In genomic region chr4:123555500-123556273, GRCh38 we compare ENCODE assay signal across 1 cellular context.
TF ChIP-seq lines count a peak whose summit lies in the region.

No MANE protein-coding gene starts in this region.

TF ChIP-seq in HepG2, 621 proteins besides CTCF, POLR2A, EP300 and RAD21 (continued from another document and continues in another):
- TF ChIP-seq, protein P1, sequence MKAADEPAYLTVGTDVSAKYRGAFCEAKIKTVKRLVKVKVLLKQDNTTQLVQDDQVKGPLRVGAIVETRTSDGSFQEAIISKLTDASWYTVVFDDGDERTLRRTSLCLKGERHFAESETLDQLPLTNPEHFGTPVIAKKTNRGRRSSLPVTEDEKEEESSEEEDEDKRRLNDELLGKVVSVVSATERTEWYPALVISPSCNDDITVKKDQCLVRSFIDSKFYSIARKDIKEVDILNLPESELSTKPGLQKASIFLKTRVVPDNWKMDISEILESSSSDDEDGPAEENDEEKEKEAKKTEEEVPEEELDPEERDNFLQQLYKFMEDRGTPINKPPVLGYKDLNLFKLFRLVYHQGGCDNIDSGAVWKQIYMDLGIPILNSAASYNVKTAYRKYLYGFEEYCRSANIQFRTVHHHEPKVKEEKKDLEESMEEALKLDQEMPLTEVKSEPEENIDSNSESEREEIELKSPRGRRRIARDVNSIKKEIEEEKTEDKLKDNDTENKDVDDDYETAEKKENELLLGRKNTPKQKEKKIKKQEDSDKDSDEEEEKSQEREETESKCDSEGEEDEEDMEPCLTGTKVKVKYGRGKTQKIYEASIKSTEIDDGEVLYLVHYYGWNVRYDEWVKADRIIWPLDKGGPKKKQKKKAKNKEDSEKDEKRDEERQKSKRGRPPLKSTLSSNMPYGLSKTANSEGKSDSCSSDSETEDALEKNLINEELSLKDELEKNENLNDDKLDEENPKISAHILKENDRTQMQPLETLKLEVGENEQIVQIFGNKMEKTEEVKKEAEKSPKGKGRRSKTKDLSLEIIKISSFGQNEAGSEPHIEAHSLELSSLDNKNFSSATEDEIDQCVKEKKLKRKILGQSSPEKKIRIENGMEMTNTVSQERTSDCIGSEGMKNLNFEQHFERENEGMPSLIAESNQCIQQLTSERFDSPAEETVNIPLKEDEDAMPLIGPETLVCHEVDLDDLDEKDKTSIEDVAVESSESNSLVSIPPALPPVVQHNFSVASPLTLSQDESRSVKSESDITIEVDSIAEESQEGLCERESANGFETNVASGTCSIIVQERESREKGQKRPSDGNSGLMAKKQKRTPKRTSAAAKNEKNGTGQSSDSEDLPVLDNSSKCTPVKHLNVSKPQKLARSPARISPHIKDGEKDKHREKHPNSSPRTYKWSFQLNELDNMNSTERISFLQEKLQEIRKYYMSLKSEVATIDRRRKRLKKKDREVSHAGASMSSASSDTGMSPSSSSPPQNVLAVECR (CRISPR knock-in tag; IDR thresholded peaks at IDR 0.05; ENCODE audit: borderline replicate concordance) = peak; percentile 43; the same call in 1 of the 2 replicates
- peak; percentile 53 for TF ChIP-seq GABPB1 (CRISPR knock-in tag; IDR thresholded peaks at IDR 0.05)
- no peak for TF ChIP-seq PBX3 (CRISPR knock-in tag; IDR thresholded peaks at IDR 0.05; ENCODE audit: borderline replicate concordance)
- peak in 1 of 2 experiments; percentile 85; a peak in 2 of 4 replicates for TF ChIP-seq REST (IDR thresholded peaks at IDR 0.05; ENCODE audit: borderline replicate concordance in 1 of 2, low read depth in 1 of 2, low read length in 2 of 2)
- no peak for TF ChIP-seq MTF1 (CRISPR knock-in tag; IDR thresholded peaks at IDR 0.05)
- peak; percentile 74; the same call in 1 of the 2 replicates for TF ChIP-seq YEATS2 (CRISPR knock-in tag; IDR thresholded peaks at IDR 0.05; ENCODE audit: borderline replicate concordance)
- peak; percentile 89 for TF ChIP-seq ZBTB25 (CRISPR knock-in tag; IDR thresholded peaks at IDR 0.05)
- TF ChIP-seq MAFG (CRISPR knock-in tag; IDR thresholded peaks at IDR 0.05) = no peak
- peak; percentile 67; the same call in 1 of the 2 replicates for TF ChIP-seq THAP11 (CRISPR knock-in tag; IDR thresholded peaks at IDR 0.05)
- TF ChIP-seq, protein P2, sequence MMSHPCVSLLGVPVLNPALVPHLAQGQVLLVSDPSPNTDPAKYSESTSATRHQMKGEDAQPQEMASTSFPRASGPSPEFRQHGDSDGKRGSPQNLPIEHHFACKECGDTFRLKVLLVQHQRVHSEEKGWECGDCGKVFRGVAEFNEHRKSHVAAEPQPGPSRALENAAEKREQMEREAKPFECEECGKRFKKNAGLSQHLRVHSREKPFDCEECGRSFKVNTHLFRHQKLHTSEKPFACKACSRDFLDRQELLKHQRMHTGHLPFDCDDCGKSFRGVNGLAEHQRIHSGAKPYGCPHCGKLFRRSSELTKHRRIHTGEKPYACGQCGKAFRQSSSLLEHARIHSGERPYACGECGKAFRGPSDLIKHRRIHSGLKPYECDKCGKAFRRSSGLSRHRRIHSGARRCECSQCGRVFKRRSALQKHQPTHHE (CRISPR knock-in tag; IDR thresholded peaks at IDR 0.05; ENCODE audit: borderline replicate concordance) = no peak
- 0 out of 2 replicates have a peak, but pooled peaks have one; percentile 28 for TF ChIP-seq HOXD1 (CRISPR knock-in tag; IDR thresholded peaks at IDR 0.05)
- no peak for TF ChIP-seq ZNF101 (CRISPR knock-in tag; IDR thresholded peaks at IDR 0.05; ENCODE audit: borderline replicate concordance, low read depth)
- peak; percentile 93 for TF ChIP-seq TEAD3 (CRISPR knock-in tag; optimal IDR thresholded peaks at IDR 0.05; ENCODE audit: borderline replicate concordance)
- TF ChIP-seq CEBPB (IDR thresholded peaks at IDR 0.05; ENCODE audit: borderline replicate concordance, low read depth, low read length) = peak; percentile 94
- peak; percentile 59; the same call in 1 of the 2 replicates for TF ChIP-seq HHEX (CRISPR knock-in tag; IDR thresholded peaks at IDR 0.05)
- peak; percentile 68 for TF ChIP-seq ARNTL (CRISPR knock-in tag; IDR thresholded peaks at IDR 0.05)
- TF ChIP-seq ZNF331 (CRISPR knock-in tag; IDR thresholded peaks at IDR 0.05) = peak; percentile 87; the same call in 1 of the 2 replicates
- TF ChIP-seq, protein P3, sequence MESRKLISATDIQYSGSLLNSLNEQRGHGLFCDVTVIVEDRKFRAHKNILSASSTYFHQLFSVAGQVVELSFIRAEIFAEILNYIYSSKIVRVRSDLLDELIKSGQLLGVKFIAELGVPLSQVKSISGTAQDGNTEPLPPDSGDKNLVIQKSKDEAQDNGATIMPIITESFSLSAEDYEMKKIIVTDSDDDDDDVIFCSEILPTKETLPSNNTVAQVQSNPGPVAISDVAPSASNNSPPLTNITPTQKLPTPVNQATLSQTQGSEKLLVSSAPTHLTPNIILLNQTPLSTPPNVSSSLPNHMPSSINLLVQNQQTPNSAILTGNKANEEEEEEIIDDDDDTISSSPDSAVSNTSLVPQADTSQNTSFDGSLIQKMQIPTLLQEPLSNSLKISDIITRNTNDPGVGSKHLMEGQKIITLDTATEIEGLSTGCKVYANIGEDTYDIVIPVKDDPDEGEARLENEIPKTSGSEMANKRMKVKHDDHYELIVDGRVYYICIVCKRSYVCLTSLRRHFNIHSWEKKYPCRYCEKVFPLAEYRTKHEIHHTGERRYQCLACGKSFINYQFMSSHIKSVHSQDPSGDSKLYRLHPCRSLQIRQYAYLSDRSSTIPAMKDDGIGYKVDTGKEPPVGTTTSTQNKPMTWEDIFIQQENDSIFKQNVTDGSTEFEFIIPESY (CRISPR knock-in tag; IDR thresholded peaks at IDR 0.05) = peak; percentile 78; the same call in 1 of the 2 replicates
- TF ChIP-seq MBD4 (IDR thresholded peaks at IDR 0.05; ENCODE audit: borderline replicate concordance, low read length) = 0 out of 2 replicates have a peak, but pooled peaks have one; percentile 31
- TF ChIP-seq GTF3A (CRISPR knock-in tag; conservative IDR thresholded peaks at IDR 0.05) = 0 out of 2 replicates have a peak, but pooled peaks have one; percentile 22
- no peak for TF ChIP-seq BCLAF1 (IDR thresholded peaks at IDR 0.05)
- TF ChIP-seq XBP1 (CRISPR knock-in tag; IDR thresholded peaks at IDR 0.05) = no peak
- peak; percentile 57 for TF ChIP-seq MEIS1 (CRISPR knock-in tag; IDR thresholded peaks at IDR 0.05; ENCODE audit: borderline replicate concordance)
- peak; percentile 57; the same call in 1 of the 2 replicates for TF ChIP-seq KDM4B (CRISPR knock-in tag; IDR thresholded peaks at IDR 0.05)
- TF ChIP-seq NFE2L1 (CRISPR knock-in tag; IDR thresholded peaks at IDR 0.05; ENCODE audit: borderline replicate concordance) = no peak
- peak; percentile 74; the same call in 1 of the 2 replicates for TF ChIP-seq MYNN (CRISPR knock-in tag; IDR thresholded peaks at IDR 0.05; ENCODE audit: low read depth)
- no peak for TF ChIP-seq CHD2 (IDR thresholded peaks at IDR 0.05; ENCODE audit: low read depth, low read length)
- TF ChIP-seq HINFP (CRISPR knock-in tag; IDR thresholded peaks at IDR 0.05; ENCODE audit: low read depth) = 0 out of 2 replicates have a peak, but pooled peaks have one; percentile 51
- 0 out of 2 replicates have a peak, but pooled peaks have one; percentile 42 for TF ChIP-seq FOXC1 (CRISPR knock-in tag; IDR thresholded peaks at IDR 0.05; ENCODE audit: borderline replicate concordance)
- no peak for TF ChIP-seq U2AF1 (optimal IDR thresholded peaks at IDR 0.05; ENCODE audit: low read depth, low read length)
- TF ChIP-seq RELA (CRISPR knock-in tag; IDR thresholded peaks at IDR 0.05) = no peak
- peak; percentile 80 for TF ChIP-seq TCF7 (IDR thresholded peaks at IDR 0.05; ENCODE audit: low read depth)
- no peak for TF ChIP-seq ZBTB42 (CRISPR knock-in tag; IDR thresholded peaks at IDR 0.05)
- TF ChIP-seq EZH2 (conservative IDR thresholded peaks at IDR 0.05; ENCODE audit: low read depth, low read length) = no peak
- TF ChIP-seq SMAD1 (CRISPR knock-in tag; IDR thresholded peaks at IDR 0.05; ENCODE audit: borderline replicate concordance, low read depth) = no peak
- no peak for TF ChIP-seq GABPA (IDR thresholded peaks at IDR 0.05; ENCODE audit: low read depth, low read length)
- TF ChIP-seq GABPA (CRISPR knock-in tag; IDR thresholded peaks at IDR 0.05; ENCODE audit: low read depth) = peak; percentile 60
- peak; percentile 73 for TF ChIP-seq DMAP1 (CRISPR knock-in tag; IDR thresholded peaks at IDR 0.05)
- TF ChIP-seq, protein P4, sequence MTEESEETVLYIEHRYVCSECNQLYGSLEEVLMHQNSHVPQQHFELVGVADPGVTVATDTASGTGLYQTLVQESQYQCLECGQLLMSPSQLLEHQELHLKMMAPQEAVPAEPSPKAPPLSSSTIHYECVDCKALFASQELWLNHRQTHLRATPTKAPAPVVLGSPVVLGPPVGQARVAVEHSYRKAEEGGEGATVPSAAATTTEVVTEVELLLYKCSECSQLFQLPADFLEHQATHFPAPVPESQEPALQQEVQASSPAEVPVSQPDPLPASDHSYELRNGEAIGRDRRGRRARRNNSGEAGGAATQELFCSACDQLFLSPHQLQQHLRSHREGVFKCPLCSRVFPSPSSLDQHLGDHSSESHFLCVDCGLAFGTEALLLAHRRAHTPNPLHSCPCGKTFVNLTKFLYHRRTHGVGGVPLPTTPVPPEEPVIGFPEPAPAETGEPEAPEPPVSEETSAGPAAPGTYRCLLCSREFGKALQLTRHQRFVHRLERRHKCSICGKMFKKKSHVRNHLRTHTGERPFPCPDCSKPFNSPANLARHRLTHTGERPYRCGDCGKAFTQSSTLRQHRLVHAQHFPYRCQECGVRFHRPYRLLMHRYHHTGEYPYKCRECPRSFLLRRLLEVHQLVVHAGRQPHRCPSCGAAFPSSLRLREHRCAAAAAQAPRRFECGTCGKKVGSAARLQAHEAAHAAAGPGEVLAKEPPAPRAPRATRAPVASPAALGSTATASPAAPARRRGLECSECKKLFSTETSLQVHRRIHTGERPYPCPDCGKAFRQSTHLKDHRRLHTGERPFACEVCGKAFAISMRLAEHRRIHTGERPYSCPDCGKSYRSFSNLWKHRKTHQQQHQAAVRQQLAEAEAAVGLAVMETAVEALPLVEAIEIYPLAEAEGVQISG (CRISPR knock-in tag; IDR thresholded peaks at IDR 0.05) = peak; percentile 65
